13 cellular contexts compared by ENCODE assay signal in the genomic region with DNA sequence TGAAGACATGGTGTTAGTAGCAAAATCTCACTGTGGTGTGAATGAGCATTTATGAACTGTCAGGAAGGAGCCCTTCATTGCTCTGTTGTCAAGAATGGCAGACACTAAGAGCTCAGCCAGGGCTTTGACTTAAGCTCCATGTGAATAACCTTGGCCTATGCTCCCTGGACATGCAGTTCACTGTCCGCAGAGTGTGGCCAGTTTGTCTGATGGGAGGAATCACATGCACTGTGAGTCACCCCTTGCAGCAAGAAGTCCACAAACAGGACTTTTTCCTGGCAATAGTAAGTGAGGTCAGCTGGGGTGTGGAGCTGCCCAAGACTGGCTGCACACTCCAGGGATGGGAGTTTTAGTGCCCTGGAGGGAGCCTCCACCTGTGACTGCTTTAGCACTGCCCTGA.
"Had no signal": no experiment of that assay in that cellular context is flagged by ENCODE, and none has a peak within 500 bp of the region (broad histone marks: within the 10 kb centered on the region; RNA-seq: fewer than 3 reads in every experiment).

No MANE protein-coding gene starts in this region.

- DNase-seq: activated CD4-positive, alpha-beta T cell treated with anti-CD3 and anti-CD28 coated beads, Interleukin-2, amount 10 ng/mL, durations not matched to agents 24 days and 14 days; activated naive CD4-positive, alpha-beta T cell treated with anti-CD3 and anti-CD28 coated beads, Interleukin-2, amount 10 ng/mL, durations not matched to agents 7 days and 5 days; amniotic stem cell; effector memory CD4-positive, alpha-beta T cell; erythroblast; foreskin melanocyte; left ventricle myocardium inferior; mesenchymal stem cell; stimulated activated CD4-positive, alpha-beta T cell treated with anti-CD3 and anti-CD28 coated beads, Interleukin-4, amount 100 ng/mL, for 1 hour; stimulated activated CD8-positive, alpha-beta memory T cell treated with anti-CD3 and anti-CD28 coated beads, Interleukin-4, amount 100 ng/mL, for 48 hours; T-helper 17 cell; testis had no signal

- ATAC-seq: T-helper 17 cell, WTC11 had no signal

- H3K4me3 ChIP-seq: left ventricle myocardium inferior, testis had no signal
